Comparison of ENCODE assay signal across 10 cellular contexts in the genomic region with DNA sequence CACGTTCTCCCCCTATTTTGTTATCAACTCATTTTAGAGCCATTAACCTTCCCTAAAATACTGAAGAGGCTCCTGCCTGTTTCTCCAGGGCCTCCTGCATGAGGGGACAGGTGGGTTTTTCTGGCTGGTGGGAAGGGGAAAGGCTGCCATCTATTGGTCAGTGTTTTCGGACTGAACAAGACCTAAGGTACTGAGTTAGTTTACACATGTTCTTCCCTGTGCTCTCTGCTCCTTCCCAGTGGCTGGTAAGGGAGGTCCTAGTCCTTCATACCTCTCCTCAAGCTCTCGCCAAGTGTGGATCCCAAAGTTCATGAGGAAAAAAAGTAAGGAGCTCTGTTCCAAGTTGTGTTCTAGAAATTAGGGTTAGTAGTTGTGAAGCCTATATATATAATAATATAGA.
A peak's percentile ranks its signal among the peaks of the same experiment; 100 is the strongest.
DNase-seq lines count a peak whose midpoint lies in the region; ATAC-seq and TF ChIP-seq lines count a peak whose summit lies in the region.
"Had no signal": no experiment of that assay in that cellular context is flagged by ENCODE, and none has a peak within 500 bp of the region (broad histone marks: within the 10 kb centered on the region; RNA-seq: fewer than 3 reads in every experiment).

No MANE protein-coding gene starts in this region.

- ATAC-seq in HG03457 (IDR thresholded peaks at IDR 0.05; ENCODE audit: unreplicated experiment), result no peak
- no peak for ATAC-seq in activated T-cell treated with anti-CD3 and anti-CD28 coated beads, Interleukin-2, amount 50 U/mL, for 72 hours (replicated peaks in 1 of 2)

- H3K36me3 Mint-ChIP-seq in activated T-cell treated with anti-CD3 and anti-CD28 coated beads, Interleukin-2, amount 50 U/mL, for 72 hours (ENCODE audit: insufficient read depth in 2 of 2), result no peaks in the 10 kb centered on the region
- H3K36me3 Mint-ChIP-seq: memory B cell had no signal

- intact Hi-C loops in cardiac septum (cut with DNase I), result no loop called here
- intact Hi-C loops in esophagus squamous epithelium (cut with DNase I), result no loop called here

- H3K9me3 ChIP-seq in cardiac muscle cell (ENCODE audit: low read depth) (no peaks in the 10 kb centered on the region), esophagus squamous epithelium (peaks cover 0 to 5% (median 0%) of the 10 kb centered on the region in 3 donors)

- H3K27me3 Mint-ChIP-seq in activated T-cell treated with anti-CD3 and anti-CD28 coated beads, Interleukin-2, amount 50 U/mL, for 72 hours (ENCODE audit: low read depth), result no peaks in the 10 kb centered on the region
- H3K27me3 Mint-ChIP-seq: memory B cell had no signal

- no peak overlapping the region for H3K4me3 ChIP-seq in cardiac muscle cell
- H3K4me3 ChIP-seq in esophagus squamous epithelium, result no peak overlapping the region
- H3K4me3 ChIP-seq: BLaER1 treated with 17β-estradiol and CSF1 and Interleukin-3, amounts not matched to agents 10 nM and 100 nM had no signal

- no peak overlapping the region for H3K27ac ChIP-seq in cardiac muscle cell
- no peak overlapping the region for H3K27ac ChIP-seq in esophagus squamous epithelium
- H3K27ac ChIP-seq: BLaER1 treated with 17β-estradiol and CSF1 and Interleukin-3, amounts not matched to agents 10 nM and 100 nM had no signal

- H3K9me3 Mint-ChIP-seq in activated T-cell treated with anti-CD3 and anti-CD28 coated beads, Interleukin-2, amount 50 U/mL, for 72 hours, result peaks cover 7 to 9% of the 10 kb centered on the region in 2 donors

- H3K36me3 ChIP-seq in cardiac muscle cell, result no peaks in the 10 kb centered on the region
- H3K36me3 ChIP-seq in esophagus squamous epithelium, result no peaks in the 10 kb centered on the region
- H3K36me3 ChIP-seq: BLaER1 treated with 17β-estradiol and CSF1 and Interleukin-3, amounts not matched to agents 10 nM and 100 nM had no signal

- H3K27ac Mint-ChIP-seq in activated T-cell treated with anti-CD3 and anti-CD28 coated beads, Interleukin-2, amount 50 U/mL, for 72 hours, result no peak overlapping the region
- H3K27ac Mint-ChIP-seq: memory B cell had no signal

- H3K4me1 ChIP-seq in cardiac muscle cell (ENCODE audit: low read depth) (no peaks in the 10 kb centered on the region), esophagus squamous epithelium (no peaks in the 10 kb centered on the region)
- H3K4me1 ChIP-seq: BLaER1 treated with 17β-estradiol and CSF1 and Interleukin-3, amounts not matched to agents 10 nM and 100 nM had no signal

- H3K4me3 Mint-ChIP-seq in activated T-cell treated with anti-CD3 and anti-CD28 coated beads, Interleukin-2, amount 50 U/mL, for 72 hours, result no peak overlapping the region
- H3K4me3 Mint-ChIP-seq: memory B cell had no signal

- DNase-seq in cardiac muscle cell (ENCODE audit: low read depth in 1 of 2, low spot score in 1 of 2) (peak; percentile 60 to 68), cardiac septum (ENCODE audit: low spot score) (no peak), NCI-H2171 (lab: John Stamatoyannopoulos, UW) (peak; percentile 31), cerebellar cortex (ENCODE audit: low spot score) (peak; percentile 29), esophagus squamous epithelium (lab: John Stamatoyannopoulos, UW) (no peak)
- no peak for DNase-seq in activated T-cell treated with anti-CD3 and anti-CD28 coated beads, Interleukin-2, amount 50 U/mL, for 72 hours
- no peak for DNase-seq in activated effector memory CD4-positive, alpha-beta T cell treated with Interleukin-2 at 50 U/mL for 16 hours

- no peak for TF ChIP-seq POLR2A in esophagus squamous epithelium (IDR thresholded peaks at IDR 0.05)

- no peaks in the 10 kb centered on the region for H3K27me3 ChIP-seq in cardiac muscle cell
- H3K27me3 ChIP-seq in esophagus squamous epithelium, result no peaks in the 10 kb centered on the region
- H3K27me3 ChIP-seq: BLaER1 treated with 17β-estradiol and CSF1 and Interleukin-3, amounts not matched to agents 10 nM and 100 nM had no signal

- peak; percentile 57 for TF ChIP-seq CTCF in cardiac muscle cell (IDR thresholded peaks at IDR 0.05; ENCODE audit: low read depth, low read length)
- TF ChIP-seq CTCF in esophagus squamous epithelium (IDR thresholded peaks at IDR 0.05), result no peak

- 38 to 42% methylated on average over 3 of the region's 3 CpGs for WGBS in esophagus squamous epithelium, 2 donors

- H3K4me1 Mint-ChIP-seq in activated T-cell treated with anti-CD3 and anti-CD28 coated beads, Interleukin-2, amount 50 U/mL, for 72 hours (ENCODE audit: low read depth), result no peaks in the 10 kb centered on the region
- H3K4me1 Mint-ChIP-seq: memory B cell had no signal

Comparison
In these comparisons a context has a peak if more than half of its experiments do, and no peak if none do; other contexts are left out.
1. DNase-seq: peak in cardiac muscle cell (2 of 2), NCI-H2171 (single experiment) and cerebellar cortex (single experiment); none in cardiac septum (single experiment), activated T-cell treated with anti-CD3 and anti-CD28 coated beads, Interleukin-2, amount 50 U/mL, for 72 hours (0 of 2), esophagus squamous epithelium (single experiment) and activated effector memory CD4-positive, alpha-beta T cell treated with Interleukin-2 at 50 U/mL for 16 hours (single experiment).